In genomic region chr13:33033361-33033812, GRCh38 we compare ENCODE assay signal across 9 cellular contexts.
DNase-seq lines count a peak whose midpoint lies in the region; ATAC-seq and TF ChIP-seq lines count a peak whose summit lies in the region.
"Had no signal": no experiment of that assay in that cellular context is flagged by ENCODE, and none has a peak within 500 bp of the region (broad histone marks: within the 10 kb centered on the region; RNA-seq: fewer than 3 reads in every experiment).

No MANE protein-coding gene starts in this region.

- H4K20me1 ChIP-seq in MM.1S (ENCODE audit: insufficient read depth, low read length), result no peaks in the 10 kb centered on the region

- H3K9me3 ChIP-seq in MM.1S (replicated peaks; ENCODE audit: insufficient read depth, low read length), result no peaks in the 10 kb centered on the region

- no peak overlapping the region for H3K4me2 ChIP-seq in MM.1S (ENCODE audit: low read depth, low read length)

- H2AFZ ChIP-seq in MM.1S (ENCODE audit: low read length), result no peak overlapping the region

- H3K4me3 ChIP-seq in MM.1S (ENCODE audit: low read length), result no peak overlapping the region
- H3K4me3 ChIP-seq: skin epidermis had no signal

- no peaks in the 10 kb centered on the region for H3K79me2 ChIP-seq in MM.1S (ENCODE audit: low read length)

- no peak overlapping the region for H3K9ac ChIP-seq in MM.1S (ENCODE audit: low read length)

- ATAC-seq in GM19324 (IDR thresholded peaks at IDR 0.05; ENCODE audit: low FRiP score, unreplicated experiment) (peak; percentile 91), HG03066 (IDR thresholded peaks at IDR 0.05; ENCODE audit: low read depth, unreplicated experiment) (peak; percentile 86)

- H3K9me2 ChIP-seq in MM.1S (replicated peaks; ENCODE audit: insufficient read depth, low read length), result no peaks in the 10 kb centered on the region

- H3K36me3 ChIP-seq in MM.1S (replicated peaks; ENCODE audit: insufficient read depth, low read length), result no peaks in the 10 kb centered on the region

- H3F3A ChIP-seq in MM.1S (ENCODE audit: insufficient read depth, low read length), result no peaks in the 10 kb centered on the region

- DNase-seq in activated T-cell treated with anti-CD3 and anti-CD28 coated beads, Interleukin-2, amount 50 U/mL, for 1 hour, result peak; percentile 19
- peak; percentile 40 for DNase-seq in stimulated activated CD4-positive, alpha-beta T cell treated with anti-CD3 and anti-CD28 coated beads, Interleukin-15, amount 100 ng/mL, for 24 hours
- no peak for DNase-seq in OCI-M2 (lab: John Stamatoyannopoulos, UW; ENCODE audit: unreplicated experiment)
- no peak for DNase-seq in MM.1S
- no peak for DNase-seq in NCI-H1694 (lab: John Stamatoyannopoulos, UW)
- no peak for DNase-seq in activated CD4-positive, CD25-positive, alpha-beta regulatory T cell (lab: John Stamatoyannopoulos, UW)

- no peak for TF ChIP-seq CTCF in MM.1S (IDR thresholded peaks at IDR 0.05; ENCODE audit: low read length)

- no peaks in the 10 kb centered on the region for H3K27me3 ChIP-seq in MM.1S (replicated peaks; ENCODE audit: insufficient read depth, low read length)

- H3K4me1 ChIP-seq in MM.1S (ENCODE audit: low read length), result no peaks in the 10 kb centered on the region

- H3K27ac ChIP-seq in MM.1S (ENCODE audit: low read length), result no peak overlapping the region
- H3K27ac ChIP-seq: skin epidermis had no signal

Comparison
In these comparisons a context has a peak if more than half of its experiments do, and no peak if none do; other contexts are left out.
1. DNase-seq: peak in activated T-cell treated with anti-CD3 and anti-CD28 coated beads, Interleukin-2, amount 50 U/mL, for 1 hour (single experiment) and stimulated activated CD4-positive, alpha-beta T cell treated with anti-CD3 and anti-CD28 coated beads, Interleukin-15, amount 100 ng/mL, for 24 hours (single experiment); none in OCI-M2 (single experiment), MM.1S (single experiment), NCI-H1694 (single experiment) and activated CD4-positive, CD25-positive, alpha-beta regulatory T cell (0 of 4).